Comparison of ENCODE assay signal across 8 cellular contexts in the genomic region with DNA sequence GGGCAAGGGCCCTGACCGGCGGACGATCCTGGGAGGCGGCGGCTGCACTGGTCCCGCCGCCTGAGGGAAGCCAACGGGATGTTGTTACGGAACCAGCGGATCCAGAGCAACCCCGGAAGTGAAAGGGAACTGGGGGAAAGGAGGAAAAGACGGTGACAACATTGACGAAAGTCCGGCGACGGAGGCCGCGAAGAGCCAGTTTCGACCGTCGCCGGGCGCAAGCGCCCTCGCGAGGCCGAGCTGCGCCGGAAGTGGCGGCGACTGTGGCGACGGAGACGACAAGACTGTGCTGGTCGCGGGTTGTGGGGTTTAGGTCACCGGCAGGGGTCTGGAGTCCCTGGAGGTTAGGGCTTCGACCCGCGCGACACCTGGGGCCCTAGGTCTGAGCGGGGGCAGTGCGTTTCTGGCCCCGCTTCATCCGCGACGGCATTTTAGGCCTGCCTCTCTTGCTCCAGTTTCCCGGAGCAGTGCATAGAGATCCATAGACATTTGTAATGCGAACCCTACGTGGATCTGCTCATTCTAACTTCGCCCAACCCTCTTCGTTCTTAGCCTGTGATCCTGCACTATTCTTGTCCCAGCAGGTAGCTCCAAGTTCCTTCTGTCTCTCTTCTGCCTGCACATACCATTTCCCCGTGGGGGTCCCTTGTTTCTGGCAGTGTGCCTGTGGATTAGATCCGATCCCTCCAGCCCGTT. TPM values are rescaled to one million over a fixed set of nuclear protein-coding genes. Genes with fewer than 3 reads are reported as not detected.
DNase-seq lines count a peak whose midpoint lies in the region; FAIRE-seq and TF ChIP-seq lines count a peak whose summit lies in the region.

A gene (minus strand): TSS at position 120 of the 696 bp plus-strand sequence. CDS start 138 bp downstream, outside the sequence.

- H2AFZ ChIP-seq in Loucy (ENCODE audit: low read length) (peak within 1 kb of the TSS; percentile 98), neuronal stem cell (ENCODE audit: low read length) (peak within 1 kb of the TSS; percentile 79)

- H3K79me2 ChIP-seq in Loucy (ENCODE audit: insufficient read depth, low read length) = peaks cover 50% of the 10 kb centered on the region

- peak; percentile 88 for DNase-seq in H7
- DNase-seq in SIG-M5 (lab: John Stamatoyannopoulos, UW) = peak; percentile 12
- DNase-seq in activated gamma-delta T cell treated with Interleukin-2 at 50 U/mL for 16 hours = peak; percentile 68
- DNase-seq in frontal cortex (ENCODE audit: low spot score in 2 of 2) = peak; percentile 95 to 97
- DNase-seq in neuronal stem cell (ENCODE audit: low spot score) = peak; percentile 82

- H4K91ac ChIP-seq in neuronal stem cell (ENCODE audit: low read depth, low read length, poor library complexity) = no peak within 1 kb of the TSS

- peak within 1 kb of the TSS; percentile 59 for H3K4me3 ChIP-seq in H7 (ENCODE audit: insufficient read depth, low read depth, low read length)
- H3K4me3 ChIP-seq in Loucy (ENCODE audit: low read length, poor library complexity, severe bottlenecking) = peak within 1 kb of the TSS; percentile 81
- H3K4me3 ChIP-seq in neuronal stem cell (ENCODE audit: low read length in 2 of 2) = peak within 1 kb of the TSS; percentile 79 to 87

- H3K9ac ChIP-seq in Loucy (ENCODE audit: low read depth, low read length, poor library complexity, severe bottlenecking) (peak within 1 kb of the TSS; percentile 94), neuronal stem cell (ENCODE audit: low read depth, low read length, poor library complexity) (peak within 1 kb of the TSS; percentile 88)

- WGBS in neuronal stem cell (ENCODE audit: extremely low coverage in 2 of 2, insufficient read length in 2 of 2, insufficient replicate concordance in 1 of 2), 2 donors = no CpG with 5 or more reads among the region's 55 CpGs

- no peaks in the 10 kb centered on the region for H3F3A ChIP-seq in Loucy (ENCODE audit: low read depth)

- no peak within 1 kb of the TSS for H2AK5ac ChIP-seq in neuronal stem cell (ENCODE audit: low read depth, low read length)

- peaks cover 2% of the 10 kb centered on the region for H3K79me1 ChIP-seq in neuronal stem cell (ENCODE audit: low read depth, low read length)

- peak within 1 kb of the TSS; percentile 69 for H3K27ac ChIP-seq in neuronal stem cell (replicated peaks; ENCODE audit: low read length)

- no peaks in the 10 kb centered on the region for H3K9me2 ChIP-seq in Loucy (replicated peaks; ENCODE audit: low read depth, low read length)

- peak within 1 kb of the TSS; percentile 97 for H3K18ac ChIP-seq in neuronal stem cell (ENCODE audit: low read length)

- H3K4ac ChIP-seq in neuronal stem cell (ENCODE audit: low read length) = no peak within 1 kb of the TSS

- H4K20me1 ChIP-seq in Loucy (ENCODE audit: insufficient read depth, low read length, poor library complexity, severe bottlenecking) = peaks cover 34% of the 10 kb centered on the region

- FAIRE-seq in G401.6 (lab: Jason Lieb, UNC) (peak; percentile 58), frontal cortex (lab: Jason Lieb, UNC) (no peak)

- peak within 1 kb of the TSS; percentile 80 for H2BK5ac ChIP-seq in neuronal stem cell (ENCODE audit: low read length)

- no peak within 1 kb of the TSS for H2BK120ac ChIP-seq in neuronal stem cell (ENCODE audit: low read depth, low read length)

- no peaks in the 10 kb centered on the region for H3K9me3 ChIP-seq in Loucy (ENCODE audit: insufficient read depth, low read depth, low read length)
- H3K9me3 ChIP-seq in neuronal stem cell (replicated peaks in 1 of 2; ENCODE audit: control insufficient read depth in 2 of 2, insufficient read depth in 1 of 2, low read depth in 1 of 2, low read length in 2 of 2) = no peaks in the 10 kb centered on the region

- H2BK15ac ChIP-seq in neuronal stem cell (ENCODE audit: low read length) = no peak within 1 kb of the TSS

- no peak within 1 kb of the TSS for H3K14ac ChIP-seq in neuronal stem cell (ENCODE audit: low read length)

- H3K4me1 ChIP-seq in Loucy (ENCODE audit: insufficient read depth, low read length, poor library complexity, severe bottlenecking) (peaks cover 16% of the 10 kb centered on the region), neuronal stem cell (ENCODE audit: control insufficient read depth in 2 of 2, insufficient read depth in 1 of 2, low read depth in 1 of 2, low read length in 2 of 2) (peaks cover 0 to 4% of the 10 kb centered on the region in 2 donors)

- TF ChIP-seq CTCF in Loucy (conservative IDR thresholded peaks at IDR 0.05; ENCODE audit: low read length) = peak; percentile 47
- no peak for TF ChIP-seq CTCF in subcutaneous adipose tissue (IDR thresholded peaks at IDR 0.05; ENCODE audit: low read depth)

- peak within 1 kb of the TSS; percentile 43 for H4K8ac ChIP-seq in neuronal stem cell (ENCODE audit: low read depth, low read length)

- no peak within 1 kb of the TSS for H2BK12ac ChIP-seq in neuronal stem cell (ENCODE audit: low read length)

- H3K23ac ChIP-seq in neuronal stem cell (ENCODE audit: low read depth, low read length, poor library complexity) = peak within 1 kb of the TSS; percentile 92

- H3K4me2 ChIP-seq in Loucy (ENCODE audit: low read depth, low read length, poor library complexity, severe bottlenecking) (peak within 1 kb of the TSS; percentile 89), neuronal stem cell (ENCODE audit: insufficient read depth, low read length, poor library complexity, severe bottlenecking) (peak within 1 kb of the TSS; percentile 51)

- no peaks in the 10 kb centered on the region for H3K36me3 ChIP-seq in H7 (replicated peaks; ENCODE audit: control insufficient read depth, insufficient read depth, low read length)
- H3K36me3 ChIP-seq in Loucy (ENCODE audit: insufficient read depth, low read length) = no peaks in the 10 kb centered on the region
- peaks cover 0 to 10% of the 10 kb centered on the region in 2 donors for H3K36me3 ChIP-seq in neuronal stem cell (replicated peaks in 1 of 2; ENCODE audit: control insufficient read depth in 2 of 2, insufficient read depth in 2 of 2, low read length in 2 of 2)

- H3K27me3 ChIP-seq in H7 (ENCODE audit: control insufficient read depth, insufficient read depth, low read length) (no peaks in the 10 kb centered on the region), Loucy (ENCODE audit: insufficient read depth, low read length, poor library complexity, severe bottlenecking) (no peaks in the 10 kb centered on the region), neuronal stem cell (ENCODE audit: control insufficient read depth in 3 of 3, insufficient read depth in 3 of 3, low read depth in 1 of 3, low read length in 3 of 3) (no peaks in the 10 kb centered on the region)

RNA-seq across cellular contexts. Expression of the gene that starts here (rescaled TPM):
- total RNA-seq in H7 (2014; rRNA removed; shearing (Covaris generic)) = 11.4 and 25.1 TPM in 2 replicates
- total RNA-seq in frontal cortex (45.2 TPM), subcutaneous adipose tissue (10 to 100 TPM; 41.1 to 51.4 (median 43.1) TPM)
- 18.1 TPM for polyA plus RNA-seq in neuronal stem cell (2013, experiment 1 of 2)
- polyA plus RNA-seq in neuronal stem cell (2013, experiment 2 of 2) = 17.5 TPM

Comparison
In these comparisons a context has a peak if more than half of its experiments do, and no peak if none do; other contexts are left out.
1. Peak in every context shown above with its lines: DNase-seq, H3K4me3 ChIP-seq and H3K27ac ChIP-seq.
2. DNase-seq: peak in every context shown above with its lines; median percentile 96 in frontal cortex; 88 in H7; 82 in neuronal stem cell; 68 in activated gamma-delta T cell treated with Interleukin-2 at 50 U/mL for 16 hours; 12 in SIG-M5.